In genomic region chrX:70038951-70039350, GRCh38 we compare ENCODE assay signal across 1 cellular context.
TF ChIP-seq lines count a peak whose summit lies in the region.

No MANE protein-coding gene starts in this region.

TF ChIP-seq in K562, 482 proteins besides CTCF, POLR2A, EP300 and RAD21:
- peak; percentile 59 for TF ChIP-seq NFIC (IDR thresholded peaks at IDR 0.05)
- TF ChIP-seq, protein P1, sequence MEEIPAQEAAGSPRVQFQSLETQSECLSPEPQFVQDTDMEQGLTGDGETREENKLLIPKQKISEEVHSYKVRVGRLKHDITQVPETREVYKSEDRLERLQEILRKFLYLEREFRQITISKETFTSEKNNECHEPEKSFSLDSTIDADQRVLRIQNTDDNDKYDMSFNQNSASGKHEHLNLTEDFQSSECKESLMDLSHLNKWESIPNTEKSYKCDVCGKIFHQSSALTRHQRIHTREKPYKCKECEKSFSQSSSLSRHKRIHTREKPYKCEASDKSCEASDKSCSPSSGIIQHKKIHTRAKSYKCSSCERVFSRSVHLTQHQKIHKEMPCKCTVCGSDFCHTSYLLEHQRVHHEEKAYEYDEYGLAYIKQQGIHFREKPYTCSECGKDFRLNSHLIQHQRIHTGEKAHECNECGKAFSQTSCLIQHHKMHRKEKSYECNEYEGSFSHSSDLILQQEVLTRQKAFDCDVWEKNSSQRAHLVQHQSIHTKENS (CRISPR knock-in tag; IDR thresholded peaks at IDR 0.05), result no peak
